ENCODE assay signal across 11 cellular contexts in the genomic region with DNA sequence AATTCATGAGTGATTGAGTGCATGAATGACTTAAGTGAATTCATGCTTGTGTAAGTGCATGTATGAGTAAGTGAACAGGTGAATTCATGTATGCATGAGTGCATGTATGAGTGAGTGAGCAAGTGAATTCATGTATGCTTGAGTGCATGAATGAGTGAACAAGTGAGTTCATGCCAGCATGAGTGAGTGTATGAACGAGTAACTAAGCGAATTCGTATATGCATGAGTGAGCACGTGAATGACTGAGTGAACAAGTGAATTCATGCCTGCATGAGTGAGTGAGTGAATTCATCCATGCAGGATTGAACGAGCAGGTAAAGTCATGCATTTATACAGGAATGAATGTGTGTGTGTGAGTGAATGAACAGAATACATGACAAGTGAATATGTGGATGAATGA.
"Had no signal": no experiment of that assay in that cellular context is flagged by ENCODE, and none has a peak within 500 bp of the region (broad histone marks: within the 10 kb centered on the region; RNA-seq: fewer than 3 reads in every experiment).

No MANE protein-coding gene starts in this region.

- ATAC-seq: GM23338, HCT116 had no signal

- H3K9me3 Mint-ChIP-seq: H9, HFFc6 had no signal

- H3K4me1 Mint-ChIP-seq: GM23338, H9 had no signal

- FAIRE-seq: H1, H54 had no signal

- H3K27ac Mint-ChIP-seq: GM23338, H9, HFFc6 had no signal

- H3K4me3 ChIP-seq: GM23248, HAP-1 had no signal

- H3K4me1 ChIP-seq: HAP-1 had no signal

- DNase-seq: GM23248, GOT3, H7, H9, HCEC 1CT, HFFc6 had no signal

- H3K27ac ChIP-seq: GM23248 had no signal

- H3K36me3 ChIP-seq: HAP-1 had no signal

- H3K4me3 Mint-ChIP-seq: H9 had no signal
